8 cellular contexts compared by ENCODE assay signal in genomic region chrX:48736878-48737212, GRCh38. TPM values are rescaled to one million over a fixed set of nuclear protein-coding genes. Genes with fewer than 3 reads are reported as not detected.
DNase-seq lines count a peak whose midpoint lies in the region; ATAC-seq and TF ChIP-seq lines count a peak whose summit lies in the region.

No MANE protein-coding gene starts in this region.

- no peaks in the 10 kb centered on the region for H3K27me3 Mint-ChIP-seq in CD4-positive, alpha-beta T cell

- peaks cover 4% of the 10 kb centered on the region for H3K36me3 Mint-ChIP-seq in CD4-positive, alpha-beta T cell (ENCODE audit: low read depth)

- intact Hi-C loops in CD4-positive, alpha-beta T cell (cut with DNase I, micrococcal nuclease) = loop anchor here (1.0 to 10.0 kb wide), 8 partner anchors 24 to 218 kb away; partner anchors contain the start of genes SUV39H1 (in 2 of the 2), OTUD5 (in 1 of the 2), PIM2 (in 1 of the 2) and PQBP1 (in 1 of the 2)

- no peak for DNase-seq in CD4-positive, alpha-beta T cell
- no peak for DNase-seq in MM.1S
- DNase-seq in OCI-M1 (lab: John Stamatoyannopoulos, UW) = no peak

- H3K27ac ChIP-seq in CD4-positive, alpha-beta T cell (ENCODE audit: low read depth, low read length) = peak overlapping the region; percentile 29
- H3K27ac ChIP-seq in MM.1S (ENCODE audit: low read length) (no peak overlapping the region), duodenal mucosa (ENCODE audit: low read depth, low read length) (no peak overlapping the region)

- H3K4me3 ChIP-seq in MM.1S (ENCODE audit: low read length) = peak overlapping the region; percentile 57; the same call in 1 of the 2 replicates
- peak overlapping the region; percentile 53 to 90 for H3K4me3 ChIP-seq in duodenal mucosa (ENCODE audit: low read depth in 1 of 2, low read length in 2 of 2)
- H3K4me3 ChIP-seq in neuron (ENCODE audit: low read length) = peak overlapping the region; percentile 68

- no peaks in the 10 kb centered on the region for H3K9me3 ChIP-seq in CD4-positive, alpha-beta T cell (ENCODE audit: control insufficient read depth, low read length)
- H3K9me3 ChIP-seq in MM.1S (replicated peaks; ENCODE audit: insufficient read depth, low read length) = no peaks in the 10 kb centered on the region
- no peaks in the 10 kb centered on the region for H3K9me3 ChIP-seq in duodenal mucosa (ENCODE audit: control insufficient read depth in 1 of 2, low read length in 2 of 2)
- H3K9me3 ChIP-seq in neuron (ENCODE audit: low read length) = no peaks in the 10 kb centered on the region

- CTCF ChIA-PET in CD4-positive, alpha-beta T cell (lab: Charles Lee) = interaction anchor here (0.7 to 1.4 kb wide), 6 partner anchors 20 to 427 kb away, joined by 3 to 4 read pairs (median 3); partner anchors contain the start of genes PQBP1 and TIMM17B

- H3K9me2 ChIP-seq in MM.1S (replicated peaks; ENCODE audit: insufficient read depth, low read length) = no peaks in the 10 kb centered on the region

- H4K20me1 ChIP-seq in MM.1S (ENCODE audit: insufficient read depth, low read length) = no peaks in the 10 kb centered on the region

- peak overlapping the region; percentile 92 for H3K4me3 Mint-ChIP-seq in CD4-positive, alpha-beta T cell

- ATAC-seq in CD4-positive, alpha-beta T cell (ENCODE audit: poor library complexity) = no peak
- ATAC-seq in HG03039 (IDR thresholded peaks at IDR 0.05; ENCODE audit: unreplicated experiment) (no peak), GM18505 (IDR thresholded peaks at IDR 0.05; ENCODE audit: unreplicated experiment) (no peak), GM21786 (IDR thresholded peaks at IDR 0.05; ENCODE audit: unreplicated experiment) (no peak)

- TF ChIP-seq POLR2A in GM18505 (IDR thresholded peaks at IDR 0.05; ENCODE audit: borderline replicate concordance, extremely low read depth, insufficient read depth, insufficient read length) = no peak

- H3K9me3 Mint-ChIP-seq in CD4-positive, alpha-beta T cell = no peaks in the 10 kb centered on the region

- H3F3A ChIP-seq in MM.1S (ENCODE audit: insufficient read depth, low read length) = no peaks in the 10 kb centered on the region

- H3K4me1 ChIP-seq in MM.1S (ENCODE audit: low read length) = peaks cover 5% of the 10 kb centered on the region
- peaks cover 7 to 10% of the 10 kb centered on the region in 2 donors for H3K4me1 ChIP-seq in duodenal mucosa (ENCODE audit: control insufficient read depth in 1 of 2, insufficient read depth in 2 of 2, low read length in 2 of 2)
- peaks cover 7% of the 10 kb centered on the region for H3K4me1 ChIP-seq in neuron (ENCODE audit: insufficient read depth, low read length)

- H3K79me2 ChIP-seq in MM.1S (ENCODE audit: low read length) = no peaks in the 10 kb centered on the region

- H3K9ac ChIP-seq in MM.1S (ENCODE audit: low read length) (peak overlapping the region; percentile 45; the same call in 1 of the 2 replicates), duodenal mucosa (ENCODE audit: low read depth in 1 of 2, low read length in 2 of 2) (peak overlapping the region in 1 of 2 donors; percentile 81)

- POLR2A ChIA-PET in CD4-positive, alpha-beta T cell (lab: Charles Lee) = interaction anchor here (0.6 to 2.8 kb wide), 24 partner anchors 8 to 1592 kb away, joined by 3 to 53 read pairs (median 6); partner anchors contain the start of genes GRIPAP1, HDAC6, OTUD5 and PQBP1

- H3K27ac Mint-ChIP-seq in CD4-positive, alpha-beta T cell = peak overlapping the region; percentile 96

- no peaks in the 10 kb centered on the region for H3K36me3 ChIP-seq in MM.1S (replicated peaks; ENCODE audit: insufficient read depth, low read length)
- no peaks in the 10 kb centered on the region for H3K36me3 ChIP-seq in duodenal mucosa (ENCODE audit: control insufficient read depth in 1 of 2, insufficient read depth in 2 of 2, low read length in 2 of 2)
- H3K36me3 ChIP-seq in neuron (ENCODE audit: insufficient read depth, low read length) = no peaks in the 10 kb centered on the region

- peak overlapping the region; percentile 72 for H3K4me2 ChIP-seq in MM.1S (ENCODE audit: low read depth, low read length)

- TF ChIP-seq CTCF in CD4-positive, alpha-beta T cell (IDR thresholded peaks at IDR 0.05) = no peak
- TF ChIP-seq CTCF in MM.1S (IDR thresholded peaks at IDR 0.05; ENCODE audit: low read length) = no peak

- peaks cover 24% of the 10 kb centered on the region for H3K4me1 Mint-ChIP-seq in CD4-positive, alpha-beta T cell (ENCODE audit: low read depth)

- H2AFZ ChIP-seq in MM.1S (ENCODE audit: low read length) = peak overlapping the region; percentile 89
- H2AFZ ChIP-seq in neuron (ENCODE audit: low read depth, low read length) = no peak overlapping the region

- no peaks in the 10 kb centered on the region for H3K27me3 ChIP-seq in CD4-positive, alpha-beta T cell (ENCODE audit: control insufficient read depth, insufficient read depth, low read length)
- H3K27me3 ChIP-seq in MM.1S (replicated peaks; ENCODE audit: insufficient read depth, low read length) (no peaks in the 10 kb centered on the region), duodenal mucosa (ENCODE audit: control insufficient read depth in 1 of 2, insufficient read depth in 2 of 2, low read length in 2 of 2) (no peaks in the 10 kb centered on the region), neuron (ENCODE audit: insufficient read depth, low read length) (no peaks in the 10 kb centered on the region)

RNA-seq across cellular contexts. Expression of gene GLOD5, which starts 24.7 kb away (rescaled TPM):
- total RNA-seq in CD4-positive, alpha-beta T cell = not detected

RNA-seq across cellular contexts. Expression of gene SUV39H1, which starts 40.3 kb away (rescaled TPM):
- total RNA-seq in CD4-positive, alpha-beta T cell = 1 to 10 TPM; 7.7 to 8.4 TPM

RNA-seq across cellular contexts. Expression of gene GATA1, which starts 49.5 kb away (rescaled TPM):
- not detected for total RNA-seq in CD4-positive, alpha-beta T cell

RNA-seq across cellular contexts. Expression of gene WAS, which starts 53.2 kb away (rescaled TPM):
- total RNA-seq in CD4-positive, alpha-beta T cell = 10 to 100 TPM; 63.7 to 67.4 TPM
